ENCODE assay signal across 15 cellular contexts in genomic region chr16:47599512-47599911, GRCh38.
A peak's percentile ranks its signal among the peaks of the same experiment; 100 is the strongest.
DNase-seq lines count a peak whose midpoint lies in the region; ATAC-seq and TF ChIP-seq lines count a peak whose summit lies in the region.
"Had no signal": no experiment of that assay in that cellular context is flagged by ENCODE, and none has a peak within 500 bp of the region (broad histone marks: within the 10 kb centered on the region; RNA-seq: fewer than 3 reads in every experiment).

No MANE protein-coding gene starts in this region.

- H3K23ac ChIP-seq in trophoblast cell (ENCODE audit: low read length), result no peak overlapping the region

- no peaks in the 10 kb centered on the region for H3K79me1 ChIP-seq in trophoblast cell (ENCODE audit: low read length)

- no peak overlapping the region for H3K18ac ChIP-seq in trophoblast cell (ENCODE audit: low read length)

- H4K12ac ChIP-seq in trophoblast cell (ENCODE audit: low read depth, low read length), result no peak overlapping the region

- no peak overlapping the region for H2BK120ac ChIP-seq in trophoblast cell (ENCODE audit: insufficient read depth, low read length, poor library complexity)

- H3K14ac ChIP-seq in trophoblast cell (ENCODE audit: low read length), result no peak overlapping the region

- no peaks in the 10 kb centered on the region for H3K27me3 ChIP-seq in trophoblast cell (ENCODE audit: insufficient read depth, low read length)
- H3K27me3 ChIP-seq: SJSA1, vagina had no signal

- no peaks in the 10 kb centered on the region for H3K4me1 ChIP-seq in trophoblast cell (ENCODE audit: control insufficient read depth in 1 of 2, insufficient read depth in 2 of 2, low read length in 2 of 2)
- H3K4me1 ChIP-seq: SJSA1, vagina had no signal

- no peak overlapping the region for H2AFZ ChIP-seq in trophoblast cell (ENCODE audit: insufficient read depth, low read length, poor library complexity)

- H3K4ac ChIP-seq in trophoblast cell (ENCODE audit: low read depth, low read length), result no peak overlapping the region

- H3K9me3 ChIP-seq in SK-N-MC (ENCODE audit: low read depth, low read length), result no peaks in the 10 kb centered on the region
- H3K9me3 ChIP-seq in trophoblast cell (ENCODE audit: insufficient read depth, low read depth, low read length), result no peaks in the 10 kb centered on the region
- H3K9me3 ChIP-seq: SJSA1, vagina had no signal

- no peak overlapping the region for H3K4me2 ChIP-seq in trophoblast cell (ENCODE audit: low read length)

- H4K8ac ChIP-seq in trophoblast cell (ENCODE audit: low read depth, low read length), result no peak overlapping the region

- H2AK5ac ChIP-seq in trophoblast cell (ENCODE audit: low read length), result no peak overlapping the region

- H3K27ac ChIP-seq in SK-N-MC, result peak overlapping the region; percentile 64; the same call in 1 of the 2 replicates
- H3K27ac ChIP-seq in trophoblast cell (ENCODE audit: low read depth, low read length), result no peak overlapping the region
- H3K27ac ChIP-seq: SJSA1, vagina had no signal

- H3K9ac ChIP-seq in SK-N-MC (ENCODE audit: insufficient read length), result no peak overlapping the region
- H3K9ac ChIP-seq in trophoblast cell (ENCODE audit: low read length), result no peak overlapping the region

- no CpG with 5 or more reads among the region's 2 CpGs for WGBS in trophoblast cell (ENCODE audit: extremely low coverage, insufficient coverage, insufficient read length)

- H3K4me3 ChIP-seq in SK-N-MC (no peak overlapping the region), trophoblast cell (ENCODE audit: low read depth, low read length) (no peak overlapping the region)
- H3K4me3 ChIP-seq: SJSA1, vagina had no signal

- no peak overlapping the region for H2BK12ac ChIP-seq in trophoblast cell (ENCODE audit: low read length)

- ATAC-seq in GM18508 (IDR thresholded peaks at IDR 0.05; ENCODE audit: insufficient read depth, unreplicated experiment) (peak; percentile 60), HG02943 (IDR thresholded peaks at IDR 0.05; ENCODE audit: low read depth, unreplicated experiment) (peak; percentile 72)

- H2BK5ac ChIP-seq in trophoblast cell (ENCODE audit: low read depth, low read length, poor library complexity), result no peak overlapping the region

- no peak overlapping the region for H4K91ac ChIP-seq in trophoblast cell (ENCODE audit: low read depth, low read length)

- H3K36me3 ChIP-seq in SK-N-MC (ENCODE audit: insufficient read depth, low read length), result no peaks in the 10 kb centered on the region
- peaks cover 1 to 3% of the 10 kb centered on the region in 2 experiments for H3K36me3 ChIP-seq in trophoblast cell (ENCODE audit: control insufficient read depth in 1 of 2, insufficient read depth in 2 of 2, low read length in 2 of 2)
- H3K36me3 ChIP-seq: SJSA1 had no signal

- no peak for TF ChIP-seq CTCF in GM20000 (IDR thresholded peaks at IDR 0.05; ENCODE audit: extremely low read depth, missing control alignments)

- H3K79me2 ChIP-seq in trophoblast cell (ENCODE audit: control insufficient read depth, insufficient read depth, low read length, poor library complexity), result no peaks in the 10 kb centered on the region

- peak; percentile 25 for DNase-seq in GM20000 (ENCODE audit: low spot score)
- no peak for DNase-seq in SK-N-MC (ENCODE audit: low read depth, low spot score)
- DNase-seq in NCI-H2171 treated with DMSO at 0.1 percent for 48 hours (lab: John Stamatoyannopoulos, UW), result no peak
- no peak for DNase-seq in trophoblast cell
- DNase-seq in epidermal melanocyte (ENCODE audit: insufficient read length, low spot score), result no peak
- DNase-seq in NCI-H1930 (lab: John Stamatoyannopoulos, UW), result no peak
- DNase-seq: activated CD4-positive, alpha-beta T cell treated with anti-CD3 and anti-CD28 coated beads for 4 hours; hypothalamus; mammary epithelial cell; NCI-H1048; NCI-H69 had no signal
